In the genomic region with DNA sequence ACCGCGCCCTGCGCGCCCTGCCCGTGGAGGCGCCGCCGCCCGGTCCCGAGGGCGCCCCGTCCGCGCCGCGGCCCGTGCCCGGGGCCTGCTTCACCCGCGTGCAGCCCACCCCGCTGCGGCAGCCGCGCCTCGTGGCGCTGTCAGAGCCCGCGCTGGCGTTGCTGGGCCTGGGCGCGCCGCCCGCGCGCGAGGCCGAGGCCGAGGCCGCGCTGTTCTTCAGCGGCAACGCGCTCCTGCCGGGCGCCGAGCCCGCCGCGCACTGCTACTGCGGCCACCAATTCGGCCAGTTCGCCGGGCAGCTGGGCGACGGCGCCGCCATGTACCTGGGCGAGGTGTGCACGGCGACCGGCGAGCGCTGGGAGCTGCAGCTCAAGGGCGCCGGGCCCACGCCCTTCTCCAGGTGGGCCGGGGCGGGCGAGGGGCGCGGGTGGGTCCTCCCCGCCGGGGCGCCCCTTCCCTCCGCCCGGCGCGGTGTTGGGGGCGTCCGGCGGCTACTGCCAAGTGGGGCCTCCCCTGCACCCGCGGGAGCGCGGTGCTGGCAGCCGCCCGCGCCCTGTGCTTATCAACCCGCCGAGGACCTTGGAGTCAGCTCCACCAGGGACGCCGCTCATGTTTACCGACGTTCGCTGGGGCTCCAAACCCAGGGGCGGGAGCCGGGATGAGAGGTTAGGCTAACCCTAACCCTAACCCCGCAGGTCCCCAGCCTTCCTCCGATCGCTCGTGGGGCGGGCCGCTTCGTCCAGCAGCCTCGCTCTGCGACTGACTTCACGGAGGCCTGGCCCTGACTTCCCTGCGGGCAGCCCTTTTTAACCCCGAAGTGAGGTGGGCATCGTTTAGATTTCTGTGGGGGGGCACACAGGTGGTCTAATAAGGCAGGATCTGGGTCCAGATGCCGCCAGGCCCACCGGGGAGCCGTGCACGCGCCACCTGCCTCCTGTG, we compare ENCODE assay signal across 8 cellular contexts. TPM values are rescaled to one million over a fixed set of nuclear protein-coding genes. Genes with fewer than 3 reads are reported as not detected.
DNase-seq lines count a peak whose midpoint lies in the region; ATAC-seq, FAIRE-seq and TF ChIP-seq lines count a peak whose summit lies in the region.

No MANE protein-coding gene starts in this region.

- H3K9me3 ChIP-seq in GM23248 (ENCODE audit: low read depth) (no peaks in the 10 kb centered on the region), MM.1S (replicated peaks; ENCODE audit: insufficient read depth, low read length) (no peaks in the 10 kb centered on the region), lung (ENCODE audit: control insufficient read depth in 2 of 2, insufficient read depth in 1 of 2, low read length in 1 of 2) (no peaks in the 10 kb centered on the region), upper lobe of right lung (no peaks in the 10 kb centered on the region)

- WGBS in GM23248 (ENCODE audit: low coverage in 1 of 2, low lambda C conversion rate in 2 of 2, missing lambda C conversion rate in 2 of 2), 2 experiments, result 4% methylated on average over 60 to 80 of the region's 115 CpGs
- WGBS in lung, 2 donors, result 2 to 3% methylated on average over 83 to 115 of the region's 115 CpGs

- H3K9ac ChIP-seq in GM23248 (peak overlapping the region; percentile 76), MM.1S (ENCODE audit: low read length) (peak overlapping the region; percentile 45; the same call in 1 of the 2 replicates)

- TF ChIP-seq POLR2A in H54 (IDR thresholded peaks at IDR 0.05; ENCODE audit: low read depth, low read length), result no peak

- no peak for DNase-seq in GM06990 (ENCODE audit: extremely low read depth, insufficient read length)
- DNase-seq in GM23248, result peak; percentile 68
- DNase-seq in MM.1S, result no peak
- no peak for DNase-seq in central memory CD8-positive, alpha-beta T cell (ENCODE audit: low spot score in 2 of 2)
- DNase-seq in lung (ENCODE audit: low spot score), result no peak
- DNase-seq in upper lobe of right lung, result no peak
- DNase-seq in NCI-H2196 treated with DMSO at 0.1 percent for 48 hours (lab: John Stamatoyannopoulos, UW; ENCODE audit: unreplicated experiment), result no peak
- no peak for DNase-seq in H54 (ENCODE audit: insufficient read length, low spot score)

- H3F3A ChIP-seq in GM23248 (ENCODE audit: insufficient read depth), result no peaks in the 10 kb centered on the region; the same call in 1 of the 2 replicates
- H3F3A ChIP-seq in MM.1S (ENCODE audit: insufficient read depth, low read length), result 0 out of 2 replicates have a peak, but pooled peaks cover 9% of the 10 kb centered on the region

- no peaks in the 10 kb centered on the region for H3K27me3 Mint-ChIP-seq in central memory CD8-positive, alpha-beta T cell

- ATAC-seq in central memory CD8-positive, alpha-beta T cell (replicated peaks; ENCODE audit: extremely low read depth, poor library complexity, severe bottlenecking), result peak; percentile 37
- ATAC-seq in lung (ENCODE audit: insufficient read depth, low FRiP score) (peak; percentile 23), upper lobe of right lung (peak; percentile 36)

- H3K27ac ChIP-seq in GM23248, result no peak overlapping the region
- H3K27ac ChIP-seq in MM.1S (ENCODE audit: low read length), result no peak overlapping the region
- peak overlapping the region; percentile 86 to 88 for H3K27ac ChIP-seq in lung (ENCODE audit: low read depth in 1 of 2, low read length in 1 of 2)
- peak overlapping the region; percentile 74 for H3K27ac ChIP-seq in upper lobe of right lung

- H3K4me3 Mint-ChIP-seq in central memory CD8-positive, alpha-beta T cell, result peak overlapping the region; percentile 78

- H3K9me2 ChIP-seq in GM23248 (ENCODE audit: insufficient read depth), result no peaks in the 10 kb centered on the region
- H3K9me2 ChIP-seq in MM.1S (replicated peaks; ENCODE audit: insufficient read depth, low read length), result no peaks in the 10 kb centered on the region

- H4K20me1 ChIP-seq in GM23248 (ENCODE audit: insufficient read depth), result no peaks in the 10 kb centered on the region
- no peaks in the 10 kb centered on the region for H4K20me1 ChIP-seq in MM.1S (ENCODE audit: insufficient read depth, low read length)

- H2AFZ ChIP-seq in GM23248, result peak overlapping the region; percentile 48; the same call in 1 of the 2 replicates
- H2AFZ ChIP-seq in MM.1S (ENCODE audit: low read length), result 0 out of 2 replicates have a peak overlapping the region, but pooled peaks have one; percentile 23

- peaks cover 8% of the 10 kb centered on the region for H3K4me1 ChIP-seq in GM23248 (ENCODE audit: insufficient read depth)
- peaks cover 7% of the 10 kb centered on the region; the same call in 1 of the 2 replicates for H3K4me1 ChIP-seq in MM.1S (ENCODE audit: low read length)
- peaks cover 0 to 15% of the 10 kb centered on the region in 2 donors for H3K4me1 ChIP-seq in lung (ENCODE audit: control insufficient read depth in 2 of 2, insufficient read depth in 2 of 2, low read length in 2 of 2)
- H3K4me1 ChIP-seq in upper lobe of right lung, result peaks cover 17% of the 10 kb centered on the region

- H3K27me3 ChIP-seq in GM06990 (replicated peaks; ENCODE audit: control insufficient read depth, insufficient read depth, low read length) (no peaks in the 10 kb centered on the region), GM23248 (replicated peaks; ENCODE audit: insufficient read depth) (no peaks in the 10 kb centered on the region), MM.1S (replicated peaks; ENCODE audit: insufficient read depth, low read length) (no peaks in the 10 kb centered on the region), lung (ENCODE audit: control insufficient read depth, insufficient read depth) (no peaks in the 10 kb centered on the region), upper lobe of right lung (no peaks in the 10 kb centered on the region)

- FAIRE-seq in H54 (lab: Jason Lieb, UNC), result no peak

- peaks cover 42% of the 10 kb centered on the region for H3K79me2 ChIP-seq in GM23248 (ENCODE audit: insufficient read depth)
- H3K79me2 ChIP-seq in MM.1S (ENCODE audit: low read length), result peaks cover 17% of the 10 kb centered on the region

- H3K27ac Mint-ChIP-seq in central memory CD8-positive, alpha-beta T cell (ENCODE audit: low read depth), result no peak overlapping the region

- TF ChIP-seq CTCF in GM06990 (IDR thresholded peaks at IDR 0.05; ENCODE audit: insufficient read depth, low read length, poor library complexity, severe bottlenecking) (no peak), MM.1S (IDR thresholded peaks at IDR 0.05; ENCODE audit: low read length) (no peak), lung (IDR thresholded peaks at IDR 0.05; ENCODE audit: control extremely low read depth, extremely low read depth) (no peak), upper lobe of right lung (IDR thresholded peaks at IDR 0.05) (no peak)

- peak overlapping the region; percentile 62 for H3K4me3 ChIP-seq in GM06990 (replicated peaks; ENCODE audit: low read depth, low read length)
- peak overlapping the region; percentile 94 for H3K4me3 ChIP-seq in GM23248
- peak overlapping the region; percentile 77 for H3K4me3 ChIP-seq in MM.1S (ENCODE audit: low read length)
- peak overlapping the region; percentile 91 for H3K4me3 ChIP-seq in lung
- peak overlapping the region; percentile 76 for H3K4me3 ChIP-seq in upper lobe of right lung

- H3K36me3 Mint-ChIP-seq in central memory CD8-positive, alpha-beta T cell (ENCODE audit: insufficient read depth), result peaks cover 23% of the 10 kb centered on the region

- H3K4me1 Mint-ChIP-seq in central memory CD8-positive, alpha-beta T cell, result peaks cover 22% of the 10 kb centered on the region

- H3K4me2 ChIP-seq in GM23248 (ENCODE audit: unreplicated experiment) (peak overlapping the region; percentile 76), MM.1S (ENCODE audit: low read depth, low read length) (peak overlapping the region; percentile 90)

- in situ Hi-C loops in GM23248 (cut with MboI), result no loop called here

- H3K36me3 ChIP-seq in GM06990 (ENCODE audit: control insufficient read depth, insufficient read depth, low read length), result peaks cover 12% of the 10 kb centered on the region
- H3K36me3 ChIP-seq in GM23248 (ENCODE audit: low read depth), result peaks cover 9% of the 10 kb centered on the region; the same call in 1 of the 2 replicates
- no peaks in the 10 kb centered on the region for H3K36me3 ChIP-seq in MM.1S (replicated peaks; ENCODE audit: insufficient read depth, low read length)
- peaks cover 4 to 31% of the 10 kb centered on the region in 2 donors for H3K36me3 ChIP-seq in lung (ENCODE audit: control insufficient read depth in 2 of 2, insufficient read depth in 2 of 2, low read length in 2 of 2)
- peaks cover 25% of the 10 kb centered on the region for H3K36me3 ChIP-seq in upper lobe of right lung

- no peaks in the 10 kb centered on the region for H3K9me3 Mint-ChIP-seq in central memory CD8-positive, alpha-beta T cell

- intact Hi-C loops in upper lobe of right lung (cut with DNase I), result no loop called here

RNA-seq across cellular contexts. Expression of gene SELENOO, which starts 0.6 kb away (rescaled TPM):
- 24.3 and 29.1 TPM in 2 replicates for total RNA-seq in GM23248 (2014; rRNA removed; shearing (Covaris generic))
- polyA plus RNA-seq in GM23248 (2016; fragmentation: Nextera tagmentation; extraction: Ambion mirVana), result 5.0 and 9.6 TPM in 2 replicates
- total RNA-seq in lung, result 10 to 100 TPM; 15.6 to 30.3 TPM
- polyA plus RNA-seq in lung, result 10 to 100 TPM; 21.3 to 26.9 TPM
- total RNA-seq in upper lobe of right lung, result 17.6 TPM

RNA-seq across cellular contexts. Expression of gene TRABD, which starts 15.7 kb away (rescaled TPM):
- total RNA-seq in GM23248 (2014; rRNA removed; shearing (Covaris generic)), result 19.5 and 33.5 TPM in 2 replicates
- polyA plus RNA-seq in GM23248 (2016; fragmentation: Nextera tagmentation; extraction: Ambion mirVana) (20.7 and 22.6 TPM in 2 replicates), lung (10 to 100 TPM; 54.1 to 72.7 TPM)
- total RNA-seq in lung (10 to 100 TPM; 16.2 to 70.3 TPM), upper lobe of right lung (36.5 TPM)

RNA-seq across cellular contexts. Expression of gene PANX2, which starts 30.9 kb away (rescaled TPM):
- total RNA-seq in GM23248 (2014; rRNA removed; shearing (Covaris generic)), result under 0.01 TPM in 1 of 2 replicates, not detected in the other
- polyA plus RNA-seq in GM23248 (2016; fragmentation: Nextera tagmentation; extraction: Ambion mirVana) (0.18 and 0.20 TPM in 2 replicates), lung (1 to 10 TPM; 2.3 to 3.0 TPM)
- total RNA-seq in lung (1 to 10 TPM in 1 of 2 donors, under 1 TPM in 1; 1.00 to 3.9 TPM), upper lobe of right lung (3.0 TPM)

RNA-seq across cellular contexts. Expression of gene TUBGCP6, which starts 43.4 kb away (rescaled TPM):
- total RNA-seq in GM23248 (2014; rRNA removed; shearing (Covaris generic)), result 32.0 and 33.8 TPM in 2 replicates
- polyA plus RNA-seq in GM23248 (2016; fragmentation: Nextera tagmentation; extraction: Ambion mirVana) (13.2 and 16.6 TPM in 2 replicates), lung (10 to 100 TPM; 26.5 to 41.1 TPM)
- total RNA-seq in lung (10 to 100 TPM; 51.7 to 57.8 TPM), upper lobe of right lung (51.3 TPM)

RNA-seq across cellular contexts. Expression of gene HDAC10, which starts 49.6 kb away (rescaled TPM):
- 16.8 and 19.2 TPM in 2 replicates for total RNA-seq in GM23248 (2014; rRNA removed; shearing (Covaris generic))
- polyA plus RNA-seq in GM23248 (2016; fragmentation: Nextera tagmentation; extraction: Ambion mirVana) (4.3 and 6.6 TPM in 2 replicates), lung (10 to 100 TPM; 32.2 to 38.3 TPM)
- total RNA-seq in lung (10 to 100 TPM; 34.2 to 53.7 TPM), upper lobe of right lung (48.9 TPM)

Comparison
In these comparisons a context has a peak if more than half of its experiments do, and no peak if none do; other contexts are left out.
1. H3K27ac ChIP-seq: peak in lung (2 of 2) and upper lobe of right lung (single experiment); none in GM23248 (single experiment) and MM.1S (single experiment).
2. Peak in every context shown above with its lines, with median percentiles within 50 percentile points of each other: H3K4me3 ChIP-seq and ATAC-seq.